In the genomic region with DNA sequence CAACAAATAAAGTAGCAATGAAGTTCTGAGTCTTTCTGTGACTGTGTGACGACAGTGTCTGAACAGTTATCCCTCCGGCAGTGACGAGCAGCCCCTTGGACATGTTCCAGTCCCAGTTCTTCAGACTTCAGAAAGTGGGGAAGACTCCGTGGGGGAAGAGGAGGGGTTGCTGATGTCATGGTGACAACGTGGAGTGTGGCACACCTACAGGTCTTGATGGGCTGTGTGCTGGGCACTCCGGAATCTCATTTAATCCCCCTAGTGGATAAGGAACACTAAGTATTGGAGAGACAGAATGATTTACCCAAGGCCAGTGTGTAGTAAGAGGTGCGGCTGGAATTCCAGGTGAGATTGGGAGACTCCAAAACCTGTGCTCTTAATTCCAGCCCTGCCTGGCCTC, we compare ENCODE assay signal across 25 cellular contexts.
DNase-seq lines count a peak whose midpoint lies in the region; ATAC-seq, FAIRE-seq and TF ChIP-seq lines count a peak whose summit lies in the region.
"Had no signal": no experiment of that assay in that cellular context is flagged by ENCODE, and none has a peak within 500 bp of the region (broad histone marks: within the 10 kb centered on the region; RNA-seq: fewer than 3 reads in every experiment).

No MANE protein-coding gene starts in this region.

- H2BK120ac ChIP-seq in IMR-90 (ENCODE audit: low read depth, low read length) = peak overlapping the region; percentile 81

- H3K18ac ChIP-seq in IMR-90 (ENCODE audit: low read depth, low read length) = peak overlapping the region; percentile 84

- H3K27ac ChIP-seq in IMR-90 (ENCODE audit: insufficient read depth, low read length) = peak overlapping the region; percentile 62; the same call in 1 of the 2 replicates
- H3K27ac ChIP-seq in astrocyte (ENCODE audit: low read depth, low read length) = no peak overlapping the region
- H3K27ac ChIP-seq in smooth muscle cell (ENCODE audit: low read depth) = peak overlapping the region; percentile 98
- no peak overlapping the region for H3K27ac ChIP-seq in CD8-positive, alpha-beta T cell (ENCODE audit: low read depth, low read length)
- H3K27ac ChIP-seq: KMS-11, SK-N-MC, upper lobe of left lung had no signal

- H3K36me3 ChIP-seq in IMR-90 (ENCODE audit: control insufficient read depth, insufficient read depth, low read length) (no peaks in the 10 kb centered on the region), astrocyte (ENCODE audit: insufficient read depth, low read length) (no peaks in the 10 kb centered on the region), smooth muscle cell (ENCODE audit: low read depth) (no peaks in the 10 kb centered on the region)
- no peaks in the 10 kb centered on the region for H3K36me3 ChIP-seq in CD8-positive, alpha-beta T cell (ENCODE audit: insufficient read depth, low read length)
- H3K36me3 ChIP-seq: upper lobe of left lung had no signal

- peak overlapping the region in 1 of 2 experiments; percentile 44; a peak in 1 of 4 replicates for H4K8ac ChIP-seq in IMR-90 (ENCODE audit: low read depth in 2 of 2, low read length in 2 of 2)

- no peak for FAIRE-seq in astrocyte (lab: Jason Lieb, UNC)
- FAIRE-seq: colon, islet of Langerhans, RCC 7860, small intestine had no signal

- H3K79me1 ChIP-seq in IMR-90 (ENCODE audit: low read depth in 1 of 2, low read length in 2 of 2) = peaks cover 6 to 37% of the 10 kb centered on the region in 2 experiments; a peak in 2 of 4 replicates

- H4K20me1 ChIP-seq in IMR-90 (ENCODE audit: insufficient read depth, low read length) (no peaks in the 10 kb centered on the region), astrocyte (ENCODE audit: insufficient read depth, low read length) (no peaks in the 10 kb centered on the region), smooth muscle cell (ENCODE audit: low read depth) (no peaks in the 10 kb centered on the region)

- no peak for TF ChIP-seq CTCF in IMR-90 (conservative IDR thresholded peaks at IDR 0.05; ENCODE audit: low read depth, low read length)
- TF ChIP-seq CTCF in astrocyte (IDR thresholded peaks at IDR 0.05; ENCODE audit: insufficient read depth, low read depth, low read length) = no peak
- no peak for TF ChIP-seq CTCF in smooth muscle cell (IDR thresholded peaks at IDR 0.05; ENCODE audit: borderline replicate concordance, insufficient read depth, poor library complexity, severe bottlenecking)
- no peak for TF ChIP-seq CTCF in CD8-positive, alpha-beta T cell (IDR thresholded peaks at IDR 0.05)
- no peak for TF ChIP-seq CTCF in natural killer cell (IDR thresholded peaks at IDR 0.05)

- H3K4ac ChIP-seq in IMR-90 (ENCODE audit: low read depth, low read length) = peak overlapping the region; percentile 77

- no peak overlapping the region for H3K4me2 ChIP-seq in IMR-90 (ENCODE audit: low read depth, low read length)
- no peak overlapping the region for H3K4me2 ChIP-seq in astrocyte (ENCODE audit: low read length)
- peak overlapping the region; percentile 52 for H3K4me2 ChIP-seq in smooth muscle cell
- H3K4me2 ChIP-seq: KMS-11 had no signal

- no TSS peak for BruUV-seq in IMR-90 (replicated peaks; lab: Mats Ljungman, UMichigan)

- no peak overlapping the region for H2AK9ac ChIP-seq in IMR-90 (replicated peaks; ENCODE audit: low read depth, low read length, poor library complexity)

- H3K4me3 ChIP-seq in IMR-90 (ENCODE audit: insufficient read depth, low read depth, low read length) = no peak overlapping the region
- H3K4me3 ChIP-seq in astrocyte (ENCODE audit: insufficient read depth, low read depth, low read length) = no peak overlapping the region
- H3K4me3 ChIP-seq in smooth muscle cell = no peak overlapping the region
- H3K4me3 ChIP-seq in CD8-positive, alpha-beta T cell (ENCODE audit: low read depth, low read length) = no peak overlapping the region
- H3K4me3 ChIP-seq: SK-N-MC, upper lobe of left lung had no signal

- WGBS in IMR-90 (ENCODE audit: extremely low coverage in 2 of 2, insufficient read length in 1 of 2), 2 experiments = no CpG with 5 or more reads among the region's 7 CpGs
- 34% methylated on average over 7 of the region's 7 CpGs for whole genome bisulfite sequencing in smooth muscle cell (ENCODE audit: low lambda C conversion rate)

- peak overlapping the region; percentile 75; the same call in 1 of the 2 replicates for H2BK20ac ChIP-seq in IMR-90 (ENCODE audit: low read depth, low read length)

- H3K27me3 Mint-ChIP-seq in astrocyte (ENCODE audit: low read depth, unreplicated experiment) (peaks cover 5% of the 10 kb centered on the region), natural killer cell (ENCODE audit: low read depth in 2 of 2) (peaks cover 10 to 39% of the 10 kb centered on the region in 2 donors)
- H3K27me3 Mint-ChIP-seq in activated CD8-positive, alpha-beta memory T cell treated with anti-CD3 and anti-CD28 coated beads, Interleukin-2, amount 10 ng/mL, durations not matched to agents 7 days and 5 days = peaks cover 40% of the 10 kb centered on the region
- no peaks in the 10 kb centered on the region for H3K27me3 Mint-ChIP-seq in CD8-positive, alpha-beta T cell (ENCODE audit: low read depth)
- H3K27me3 Mint-ChIP-seq: stimulated activated naive CD8-positive, alpha-beta T cell treated with anti-CD3 and anti-CD28 coated beads, Interleukin-15, Interleukin-2, amounts not matched to agents 100 ng/mL and 50 ng/mL, for 24 hours had no signal

- H3K9me3 Mint-ChIP-seq in astrocyte (ENCODE audit: unreplicated experiment) (no peaks in the 10 kb centered on the region), natural killer cell (no peaks in the 10 kb centered on the region)
- no peaks in the 10 kb centered on the region for H3K9me3 Mint-ChIP-seq in activated CD8-positive, alpha-beta memory T cell treated with anti-CD3 and anti-CD28 coated beads, Interleukin-2, amount 10 ng/mL, durations not matched to agents 7 days and 5 days (ENCODE audit: low read depth)
- H3K9me3 Mint-ChIP-seq in CD8-positive, alpha-beta T cell = no peaks in the 10 kb centered on the region
- H3K9me3 Mint-ChIP-seq: activated naive CD4-positive, alpha-beta T cell treated with anti-CD3 and anti-CD28 coated beads, Interleukin-2, amount 10 ng/mL, durations not matched to agents 7 days and 5 days; activated T-cell treated with anti-CD3 and anti-CD28 coated beads, Interleukin-2, amount 50 U/mL, for 4 hours; naive thymus-derived CD8-positive, alpha-beta T cell; stimulated activated naive CD8-positive, alpha-beta T cell treated with anti-CD3 and anti-CD28 coated beads, Interleukin-15, Interleukin-2, amounts not matched to agents 100 ng/mL and 50 ng/mL, for 24 hours had no signal

- POLR2A ChIA-PET in IMR-90 (lab: Charles Lee; ENCODE audit: unreplicated experiment) = no interaction called here
- POLR2A ChIA-PET in CD8-positive, alpha-beta T cell (lab: Charles Lee) = no interaction called here

- TF ChIP-seq RAD21 in IMR-90 (IDR thresholded peaks at IDR 0.05; ENCODE audit: low read length) = no peak

- peak overlapping the region; percentile 81; the same call in 1 of the 2 replicates for H2AK5ac ChIP-seq in IMR-90 (ENCODE audit: low read depth, low read length)

- H3K4me1 Mint-ChIP-seq in astrocyte (ENCODE audit: low read depth, unreplicated experiment) (peaks cover 45% of the 10 kb centered on the region), natural killer cell (no peaks in the 10 kb centered on the region)
- no peaks in the 10 kb centered on the region for H3K4me1 Mint-ChIP-seq in activated CD8-positive, alpha-beta memory T cell treated with anti-CD3 and anti-CD28 coated beads, Interleukin-2, amount 10 ng/mL, durations not matched to agents 7 days and 5 days
- H3K4me1 Mint-ChIP-seq in CD8-positive, alpha-beta T cell (ENCODE audit: low read depth) = no peaks in the 10 kb centered on the region
- H3K4me1 Mint-ChIP-seq: activated naive CD4-positive, alpha-beta T cell treated with anti-CD3 and anti-CD28 coated beads, Interleukin-2, amount 10 ng/mL, durations not matched to agents 7 days and 5 days had no signal

- H3K9me3 ChIP-seq in IMR-90 (ENCODE audit: control insufficient read depth, insufficient read depth, low read length) (no peaks in the 10 kb centered on the region), astrocyte (ENCODE audit: insufficient read depth, low read depth, low read length) (no peaks in the 10 kb centered on the region), smooth muscle cell (replicated peaks; ENCODE audit: low read depth) (no peaks in the 10 kb centered on the region)
- H3K9me3 ChIP-seq in CD8-positive, alpha-beta T cell (ENCODE audit: low read length) = no peaks in the 10 kb centered on the region
- H3K9me3 ChIP-seq: upper lobe of left lung had no signal

- H3K4me1 ChIP-seq in IMR-90 (ENCODE audit: control insufficient read depth, insufficient read depth, low read length) = peaks cover 31% of the 10 kb centered on the region
- H3K4me1 ChIP-seq in astrocyte (ENCODE audit: insufficient read depth, low read length) = peaks cover 37% of the 10 kb centered on the region
- H3K4me1 ChIP-seq in smooth muscle cell (ENCODE audit: low read depth) = peaks cover 22% of the 10 kb centered on the region
- no peaks in the 10 kb centered on the region for H3K4me1 ChIP-seq in CD8-positive, alpha-beta T cell (ENCODE audit: insufficient read depth, low read length)

- intact Hi-C loops in IMR-90 (cut with micrococcal nuclease) = loop anchor here (1.0 kb wide), 1 partner anchor 42 kb away; no protein-coding TSS in a partner anchor
- intact Hi-C loops in CD8-positive, alpha-beta T cell (cut with DNase I, micrococcal nuclease) = no loop called here
- intact Hi-C loops in natural killer cell (cut with micrococcal nuclease) = no loop called here

- H3K79me2 ChIP-seq in astrocyte (ENCODE audit: insufficient read depth, low read length) = no peaks in the 10 kb centered on the region
- H3K79me2 ChIP-seq in smooth muscle cell (ENCODE audit: low read depth) = no peaks in the 10 kb centered on the region

- no peak overlapping the region for H3K27ac Mint-ChIP-seq in astrocyte (ENCODE audit: unreplicated experiment)
- no peak overlapping the region for H3K27ac Mint-ChIP-seq in activated CD8-positive, alpha-beta memory T cell treated with anti-CD3 and anti-CD28 coated beads, Interleukin-2, amount 10 ng/mL, durations not matched to agents 7 days and 5 days
- no peak overlapping the region for H3K27ac Mint-ChIP-seq in CD8-positive, alpha-beta T cell
- H3K27ac Mint-ChIP-seq in natural killer cell = no peak overlapping the region
- H3K27ac Mint-ChIP-seq: activated CD8-positive, alpha-beta T cell treated with anti-CD3 and anti-CD28 coated beads, Interleukin-2, amount 10 ng/mL, durations not matched to agents 7 days and 5 days; activated naive CD4-positive, alpha-beta T cell treated with anti-CD3 and anti-CD28 coated beads, Interleukin-2, amount 10 ng/mL, durations not matched to agents 7 days and 5 days; naive thymus-derived CD8-positive, alpha-beta T cell; stimulated activated naive CD8-positive, alpha-beta T cell treated with anti-CD3 and anti-CD28 coated beads, Interleukin-15, Interleukin-2, amounts not matched to agents 100 ng/mL and 50 ng/mL, for 24 hours had no signal

- DNase-seq in IMR-90 (peak; percentile 61), astrocyte (ENCODE audit: low read depth) (peak; percentile 55), iris pigment epithelial cell (ENCODE audit: low read depth) (peak; percentile 59), smooth muscle cell (lab: John Stamatoyannopoulos, UW; ENCODE audit: unreplicated experiment) (no peak), NCI-H2029 treated with DMSO at 0.1 percent for 48 hours (lab: John Stamatoyannopoulos, UW) (no peak), natural killer cell (no peak)
- DNase-seq in activated CD8-positive, alpha-beta memory T cell treated with anti-CD3 and anti-CD28 coated beads, Interleukin-2, amount 10 ng/mL, durations not matched to agents 7 days and 5 days = no peak
- no peak for DNase-seq in CD8-positive, alpha-beta T cell
- DNase-seq: activated CD8-positive, alpha-beta T cell treated with anti-CD3 and anti-CD28 coated beads, Interleukin-2, amount 10 ng/mL, durations not matched to agents 7 days and 5 days; activated naive CD4-positive, alpha-beta T cell treated with anti-CD3 and anti-CD28 coated beads, Interleukin-2, amount 10 ng/mL, durations not matched to agents 7 days and 5 days; activated T-cell treated with anti-CD3 and anti-CD28 coated beads, Interleukin-2, amount 50 U/mL, for 4 hours; DMS79 treated with DMSO at 0.1 percent for 48 hours; naive thymus-derived CD8-positive, alpha-beta T cell; NCI-H2029; NCI-H446 treated with DMSO at 0.1 percent for 48 hours; small intestine; stimulated activated CD4-positive, alpha-beta T cell treated with anti-CD3 and anti-CD28 coated beads, Interleukin-4, amount 100 ng/mL, for 1 hour; upper lobe of left lung had no signal

- ATAC-seq in IMR-90 (ENCODE audit: low read depth) (no peak), natural killer cell (no peak)
- no peak for ATAC-seq in activated CD8-positive, alpha-beta memory T cell treated with anti-CD3 and anti-CD28 coated beads, Interleukin-2, amount 10 ng/mL, durations not matched to agents 7 days and 5 days
- no peak for ATAC-seq in CD8-positive, alpha-beta T cell
- ATAC-seq: activated CD4-positive, CD25-positive, alpha-beta regulatory T cell treated with anti-CD3 and anti-CD28 coated beads, Interleukin-2, amount 50 U/mL, for 24 hours; activated CD8-positive, alpha-beta T cell treated with anti-CD3 and anti-CD28 coated beads, Interleukin-2, amount 10 ng/mL, durations not matched to agents 7 days and 5 days; activated T-cell treated with anti-CD3 and anti-CD28 coated beads, Interleukin-2, amount 50 U/mL, for 4 hours; naive thymus-derived CD8-positive, alpha-beta T cell had no signal

- in situ Hi-C loops in IMR-90 (cut with MboI; ENCODE audit: low sequenced_read_pairs) = no loop called here

- H4K5ac ChIP-seq in IMR-90 (ENCODE audit: low read depth, low read length) = peak overlapping the region; percentile 86

- H2AFZ ChIP-seq in IMR-90 (replicated peaks; ENCODE audit: low read length, poor library complexity) (peak overlapping the region; percentile 64), astrocyte (ENCODE audit: low read depth, low read length) (peak overlapping the region; percentile 38), smooth muscle cell (ENCODE audit: low read depth) (no peak overlapping the region)

- peak overlapping the region; percentile 73 for H4K91ac ChIP-seq in IMR-90 (ENCODE audit: insufficient read depth, low read depth, low read length)

- H3K9ac ChIP-seq in IMR-90 (ENCODE audit: low read depth, low read length) = no peak overlapping the region
- H3K9ac ChIP-seq in astrocyte (ENCODE audit: low read length) = no peak overlapping the region
- H3K9ac ChIP-seq in smooth muscle cell (ENCODE audit: low read depth) = peak overlapping the region; percentile 57
- H3K9ac ChIP-seq: KMS-11 had no signal

- no peak overlapping the region for H3K56ac ChIP-seq in IMR-90 (ENCODE audit: extremely low read depth, insufficient read depth, low read length)

- H3K4me3 Mint-ChIP-seq in astrocyte (ENCODE audit: unreplicated experiment) (no peak overlapping the region), natural killer cell (no peak overlapping the region)
- H3K4me3 Mint-ChIP-seq in activated CD8-positive, alpha-beta memory T cell treated with anti-CD3 and anti-CD28 coated beads, Interleukin-2, amount 10 ng/mL, durations not matched to agents 7 days and 5 days = no peak overlapping the region
- no peak overlapping the region for H3K4me3 Mint-ChIP-seq in CD8-positive, alpha-beta T cell
- H3K4me3 Mint-ChIP-seq: activated CD8-positive, alpha-beta T cell treated with anti-CD3 and anti-CD28 coated beads, Interleukin-2, amount 10 ng/mL, durations not matched to agents 7 days and 5 days; activated naive CD4-positive, alpha-beta T cell treated with anti-CD3 and anti-CD28 coated beads, Interleukin-2, amount 10 ng/mL, durations not matched to agents 7 days and 5 days; activated T-cell treated with anti-CD3 and anti-CD28 coated beads, Interleukin-2, amount 50 U/mL, for 4 hours; naive thymus-derived CD8-positive, alpha-beta T cell; stimulated activated naive CD8-positive, alpha-beta T cell treated with anti-CD3 and anti-CD28 coated beads, Interleukin-15, Interleukin-2, amounts not matched to agents 100 ng/mL and 50 ng/mL, for 24 hours had no signal

- CTCF ChIA-PET in IMR-90 (lab: Yijun Ruan, JAX) = no interaction called here
- CTCF ChIA-PET in activated CD8-positive, alpha-beta memory T cell treated with anti-CD3 and anti-CD28 coated beads, Interleukin-2, amount 10 ng/mL, durations not matched to agents 7 days and 5 days (lab: Charles Lee) = no interaction called here
- CTCF ChIA-PET in CD8-positive, alpha-beta T cell (lab: Charles Lee) = no interaction called here

- H2BK15ac ChIP-seq in IMR-90 (ENCODE audit: low read depth, low read length) = peak overlapping the region; percentile 73; the same call in 2 of the 3 replicates

- peak overlapping the region; percentile 11 for H3K14ac ChIP-seq in IMR-90 (replicated peaks; ENCODE audit: low read depth, low read length)

- peaks cover 36% of the 10 kb centered on the region for H3K9me1 ChIP-seq in IMR-90 (ENCODE audit: insufficient read depth, low read length)

- dilution Hi-C loops in IMR-90 (cut with HindIII; ENCODE audit: low sequenced_read_pairs, unreplicated experiment) = no loop called here

- peaks cover 16% of the 10 kb centered on the region for H3F3A ChIP-seq in smooth muscle cell (ENCODE audit: low read depth)

- TF ChIP-seq POLR2A in IMR-90 (IDR thresholded peaks at IDR 0.05; ENCODE audit: low read depth, low read length) = no peak

- H3K27me3 ChIP-seq in IMR-90 (ENCODE audit: control insufficient read depth, insufficient read depth, low read length) (no peaks in the 10 kb centered on the region), astrocyte (ENCODE audit: insufficient read depth, low read length) (no peaks in the 10 kb centered on the region), smooth muscle cell (ENCODE audit: low read depth) (no peaks in the 10 kb centered on the region)
- no peaks in the 10 kb centered on the region for H3K27me3 ChIP-seq in CD8-positive, alpha-beta T cell (ENCODE audit: insufficient read depth, low read length)
- H3K27me3 ChIP-seq: upper lobe of left lung had no signal

- peak overlapping the region; percentile 65 for H2BK5ac ChIP-seq in IMR-90 (ENCODE audit: low read depth, low read length, poor library complexity, severe bottlenecking)

- no peaks in the 10 kb centered on the region for H3K36me3 Mint-ChIP-seq in astrocyte (ENCODE audit: low read depth, unreplicated experiment)
- H3K36me3 Mint-ChIP-seq in activated CD8-positive, alpha-beta memory T cell treated with anti-CD3 and anti-CD28 coated beads, Interleukin-2, amount 10 ng/mL, durations not matched to agents 7 days and 5 days = no peaks in the 10 kb centered on the region
- H3K36me3 Mint-ChIP-seq in CD8-positive, alpha-beta T cell = no peaks in the 10 kb centered on the region
- H3K36me3 Mint-ChIP-seq in natural killer cell = no peaks in the 10 kb centered on the region
- H3K36me3 Mint-ChIP-seq: activated naive CD4-positive, alpha-beta T cell treated with anti-CD3 and anti-CD28 coated beads, Interleukin-2, amount 10 ng/mL, durations not matched to agents 7 days and 5 days; naive thymus-derived CD8-positive, alpha-beta T cell had no signal

- H3K23ac ChIP-seq in IMR-90 (ENCODE audit: low read depth, low read length) = no peak overlapping the region

Comparison
In these comparisons a context has a peak if more than half of its experiments do, and no peak if none do; other contexts are left out.
1. DNase-seq: peak in IMR-90 (single experiment), astrocyte (single experiment) and iris pigment epithelial cell (single experiment); none in smooth muscle cell (single experiment), activated CD8-positive, alpha-beta memory T cell treated with anti-CD3 and anti-CD28 coated beads, Interleukin-2, amount 10 ng/mL, durations not matched to agents 7 days and 5 days (single experiment), NCI-H2029 treated with DMSO at 0.1 percent for 48 hours (single experiment), CD8-positive, alpha-beta T cell (0 of 7) and natural killer cell (single experiment).
2. H3K27ac ChIP-seq: peak in IMR-90 (single experiment) and smooth muscle cell (single experiment); none in astrocyte (single experiment) and CD8-positive, alpha-beta T cell (single experiment).